ENCODE assay signal across 8 cellular contexts in genomic region chr1:28088168-28088961, GRCh38.
DNase-seq lines count a peak whose midpoint lies in the region; ATAC-seq and TF ChIP-seq lines count a peak whose summit lies in the region.

EYA3 (minus strand) TSS chr1:28088610; CDS start chr1:28058026, 30,584 bp downstream.

- H3K27ac Mint-ChIP-seq in central memory CD8-positive, alpha-beta T cell (ENCODE audit: low read depth), result peak within 1 kb of the TSS; percentile 94

- H3K4me1 Mint-ChIP-seq in central memory CD8-positive, alpha-beta T cell, result peaks cover 47% of the 10 kb centered on the region

- peaks cover 13% of the 10 kb centered on the region for H3K36me3 Mint-ChIP-seq in central memory CD8-positive, alpha-beta T cell (ENCODE audit: insufficient read depth)

- ATAC-seq in GM19025 (IDR thresholded peaks at IDR 0.05; ENCODE audit: low read depth, unreplicated experiment) (peak; percentile 88), HG03342 (IDR thresholded peaks at IDR 0.05; ENCODE audit: unreplicated experiment) (peak; percentile 90)
- peak; percentile 89 for ATAC-seq in central memory CD8-positive, alpha-beta T cell (replicated peaks; ENCODE audit: extremely low read depth, poor library complexity, severe bottlenecking)

- peak within 1 kb of the TSS; percentile 89 for H3K4me3 ChIP-seq in AG09309 (ENCODE audit: control insufficient read depth, low read depth, low read length)

- no peaks in the 10 kb centered on the region for H3K27me3 Mint-ChIP-seq in central memory CD8-positive, alpha-beta T cell

- TF ChIP-seq CTCF in AG09309 (IDR thresholded peaks at IDR 0.05; ENCODE audit: control insufficient read depth, insufficient read depth, low read depth, low read length, missing control alignments), result no peak

- peak within 1 kb of the TSS; percentile 99 for H3K4me3 Mint-ChIP-seq in central memory CD8-positive, alpha-beta T cell

- peak; percentile 90 for DNase-seq in AG09309 (ENCODE audit: low read depth)
- peak; percentile 95 to 98 for DNase-seq in NCI-H446 (lab: John Stamatoyannopoulos, UW)
- DNase-seq in activated CD4-positive, CD25-positive, alpha-beta regulatory T cell treated with anti-CD3 and anti-CD28 coated beads, Interleukin-2, amount 50 U/mL, for 16 hours (ENCODE audit: low read depth, low spot score), result peak; percentile 97
- DNase-seq in central memory CD8-positive, alpha-beta T cell (ENCODE audit: low spot score in 2 of 2), result peak; percentile 99 to 100
- peak; percentile 99 for DNase-seq in iris pigment epithelial cell (ENCODE audit: low read depth)
- DNase-seq in stimulated activated CD4-positive, alpha-beta T cell treated with anti-CD3 and anti-CD28 coated beads, Interleukin-12 subunit alpha, Interleukin-12 subunit beta, amount 100 ng/mL, for 24 hours (ENCODE audit: low read depth in 2 of 2), result peak; percentile 98 to 99

- no peaks in the 10 kb centered on the region for H3K9me3 Mint-ChIP-seq in central memory CD8-positive, alpha-beta T cell

Comparison
In these comparisons a context has a peak if more than half of its experiments do, and no peak if none do; other contexts are left out.
1. Peak in every context shown above with its lines: DNase-seq, ATAC-seq and H3K4me3 ChIP-seq.